In genomic region chr1:39397487-39397886, GRCh38 we compare ENCODE assay signal across 15 cellular contexts.
DNase-seq lines count a peak whose midpoint lies in the region; ATAC-seq and TF ChIP-seq lines count a peak whose summit lies in the region.
"Had no signal": no experiment of that assay in that cellular context is flagged by ENCODE, and none has a peak within 500 bp of the region (broad histone marks: within the 10 kb centered on the region; RNA-seq: fewer than 3 reads in every experiment).

No MANE protein-coding gene starts in this region.

- H3K4me1 ChIP-seq in ascending aorta (peaks cover 35 to 61% of the 10 kb centered on the region in 2 donors), mesenchymal stem cell (ENCODE audit: control insufficient read depth, insufficient read depth, low read depth, low read length) (peaks cover 21% of the 10 kb centered on the region), tibial artery (peaks cover 5 to 75% (median 51%) of the 10 kb centered on the region in 4 donors), upper lobe of right lung (peaks cover 73% of the 10 kb centered on the region), aorta (ENCODE audit: control insufficient read depth in 1 of 2, insufficient read depth in 2 of 2, low read length in 2 of 2) (peaks cover 9 to 12% of the 10 kb centered on the region in 2 donors)

- no peak overlapping the region for H3K4me3 Mint-ChIP-seq in activated naive CD4-positive, alpha-beta T cell treated with anti-CD3 and anti-CD28 coated beads, Interleukin-2, amount 10 ng/mL, durations not matched to agents 7 days and 5 days
- no peak overlapping the region for H3K4me3 Mint-ChIP-seq in activated naive CD4-positive, alpha-beta T cell treated with anti-CD3 and anti-CD28 coated beads for 36 hours
- H3K4me3 Mint-ChIP-seq: activated T-helper 1 cell treated with anti-CD3 and anti-CD28 coated beads, Interleukin-12 subunit alpha, Interleukin-12 subunit beta, Interleukin-2, Interleukin-4 antibody, amounts not matched to agents 30 ng/mL and 10 ng/mL and 1 ng/mL, durations not matched to agents 14 hours and 24 hours and 36 hours had no signal

- H3K27ac ChIP-seq in ascending aorta (peak overlapping the region; percentile 81 to 85), mesenchymal stem cell (ENCODE audit: low read length, poor library complexity, severe bottlenecking) (peak overlapping the region; percentile 97), tibial artery (peak overlapping the region; percentile 65 to 66), upper lobe of right lung (no peak overlapping the region), aorta (ENCODE audit: low read depth in 1 of 2, low read length in 2 of 2) (no peak overlapping the region)

- no peak overlapping the region for H3K18ac ChIP-seq in mesenchymal stem cell (ENCODE audit: low read depth in 1 of 2, low read length in 2 of 2)

- no peaks in the 10 kb centered on the region for H3K9me3 Mint-ChIP-seq in activated naive CD4-positive, alpha-beta T cell treated with anti-CD3 and anti-CD28 coated beads, Interleukin-2, amount 10 ng/mL, durations not matched to agents 7 days and 5 days
- no peaks in the 10 kb centered on the region for H3K9me3 Mint-ChIP-seq in activated naive CD4-positive, alpha-beta T cell treated with anti-CD3 and anti-CD28 coated beads for 36 hours
- H3K9me3 Mint-ChIP-seq: activated T-helper 1 cell treated with anti-CD3 and anti-CD28 coated beads, Interleukin-12 subunit alpha, Interleukin-12 subunit beta, Interleukin-2, Interleukin-4 antibody, amounts not matched to agents 30 ng/mL and 10 ng/mL and 1 ng/mL, durations not matched to agents 14 hours and 24 hours and 36 hours; naive thymus-derived CD8-positive, alpha-beta T cell had no signal

- H4K8ac ChIP-seq in mesenchymal stem cell (ENCODE audit: low read length): no peak overlapping the region

- no peak overlapping the region for H2AK5ac ChIP-seq in mesenchymal stem cell (ENCODE audit: low read length, severe bottlenecking)

- no peak overlapping the region for H3K23ac ChIP-seq in mesenchymal stem cell (ENCODE audit: low read length in 2 of 2)

- CTCF ChIA-PET in activated naive CD4-positive, alpha-beta T cell treated with anti-CD3 and anti-CD28 coated beads, Interleukin-2, amount 10 ng/mL, durations not matched to agents 7 days and 5 days (lab: Charles Lee): interaction anchor here (4.7 kb wide), 1 partner anchor 13 kb away, joined by 29 read pairs; no protein-coding TSS in a partner anchor
- CTCF ChIA-PET in activated naive CD4-positive, alpha-beta T cell treated with anti-CD3 and anti-CD28 coated beads for 36 hours (lab: Charles Lee): interaction anchor here (5.2 kb wide), 1 partner anchor 13 kb away, joined by 42 read pairs; no protein-coding TSS in a partner anchor

- no peak overlapping the region for H2BK120ac ChIP-seq in mesenchymal stem cell (ENCODE audit: low read depth, low read length)

- H3K4me3 ChIP-seq in ascending aorta (no peak overlapping the region), mesenchymal stem cell (ENCODE audit: insufficient read depth in 1 of 2, low read depth in 1 of 2, low read length in 2 of 2) (no peak overlapping the region), tibial artery (no peak overlapping the region), upper lobe of right lung (no peak overlapping the region), aorta (ENCODE audit: low read length in 2 of 2) (no peak overlapping the region)

- no peaks in the 10 kb centered on the region for H3K27me3 Mint-ChIP-seq in activated naive CD4-positive, alpha-beta T cell treated with anti-CD3 and anti-CD28 coated beads, Interleukin-2, amount 10 ng/mL, durations not matched to agents 7 days and 5 days
- H3K27me3 Mint-ChIP-seq in activated naive CD4-positive, alpha-beta T cell treated with anti-CD3 and anti-CD28 coated beads for 36 hours (ENCODE audit: low read depth): no peaks in the 10 kb centered on the region
- H3K27me3 Mint-ChIP-seq: naive thymus-derived CD8-positive, alpha-beta T cell had no signal

- H3K36me3 Mint-ChIP-seq in activated naive CD4-positive, alpha-beta T cell treated with anti-CD3 and anti-CD28 coated beads, Interleukin-2, amount 10 ng/mL, durations not matched to agents 7 days and 5 days: peaks cover 32% of the 10 kb centered on the region
- peaks cover 9% of the 10 kb centered on the region for H3K36me3 Mint-ChIP-seq in activated naive CD4-positive, alpha-beta T cell treated with anti-CD3 and anti-CD28 coated beads for 36 hours (ENCODE audit: low read depth)

- TF ChIP-seq CTCF in ascending aorta (IDR thresholded peaks at IDR 0.05): no peak
- no peak for TF ChIP-seq CTCF in tibial artery (IDR thresholded peaks at IDR 0.05)
- TF ChIP-seq CTCF in upper lobe of right lung (IDR thresholded peaks at IDR 0.05): no peak

- peak overlapping the region; percentile 2 for H3K27ac Mint-ChIP-seq in activated naive CD4-positive, alpha-beta T cell treated with anti-CD3 and anti-CD28 coated beads, Interleukin-2, amount 10 ng/mL, durations not matched to agents 7 days and 5 days
- H3K27ac Mint-ChIP-seq in activated naive CD4-positive, alpha-beta T cell treated with anti-CD3 and anti-CD28 coated beads for 36 hours: no peak overlapping the region

- H3K36me3 ChIP-seq in ascending aorta (peaks cover 0 to 4% of the 10 kb centered on the region in 2 donors), mesenchymal stem cell (ENCODE audit: control insufficient read depth in 1 of 2, insufficient read depth in 2 of 2, low read depth in 1 of 2, low read length in 2 of 2) (peaks cover 0 to 4% of the 10 kb centered on the region in 2 experiments), tibial artery (no peaks in the 10 kb centered on the region), upper lobe of right lung (peaks cover 17% of the 10 kb centered on the region), aorta (ENCODE audit: control insufficient read depth in 1 of 2, insufficient read depth in 2 of 2, low read length in 1 of 2) (no peaks in the 10 kb centered on the region)

- in situ Hi-C loops in G401 (cut with HindIII; ENCODE audit: low sequenced_read_pairs): no loop called here

- no peak overlapping the region for H3K4me2 ChIP-seq in mesenchymal stem cell (ENCODE audit: low read length, poor library complexity, severe bottlenecking)

- no peak overlapping the region for H4K91ac ChIP-seq in mesenchymal stem cell (ENCODE audit: low read length)

- H2BK12ac ChIP-seq in mesenchymal stem cell (ENCODE audit: low read length in 2 of 2): no peak overlapping the region

- no peak for DNase-seq in activated naive CD4-positive, alpha-beta T cell treated with anti-CD3 and anti-CD28 coated beads, Interleukin-2, amount 10 ng/mL, durations not matched to agents 7 days and 5 days
- DNase-seq in activated naive CD4-positive, alpha-beta T cell treated with anti-CD3 and anti-CD28 coated beads for 36 hours: no peak
- DNase-seq in ascending aorta (ENCODE audit: low spot score in 2 of 2) (no peak), mesenchymal stem cell (no peak), tibial artery (no peak), upper lobe of right lung (no peak), aorta (no peak), G401 (ENCODE audit: low spot score) (no peak)
- DNase-seq: activated CD4-positive, CD25-positive, alpha-beta regulatory T cell treated with anti-CD3 and anti-CD28 coated beads, Interleukin-2, amount 50 U/mL, for 72 hours; glutamatergic neuron; MV-4-11; naive thymus-derived CD8-positive, alpha-beta T cell; NK-92 treated with Interleukin-12 subunit alpha and Interleukin-12 subunit beta, amount 100 ng/mL, for 24 hours; small intestine had no signal

- peak overlapping the region; percentile 77 for H3K9ac ChIP-seq in mesenchymal stem cell (ENCODE audit: low read length)

- ATAC-seq in upper lobe of right lung: no peak
- no peak for ATAC-seq in aorta (ENCODE audit: low FRiP score)
- ATAC-seq: naive thymus-derived CD8-positive, alpha-beta T cell had no signal

- H3K79me1 ChIP-seq in mesenchymal stem cell (replicated peaks; ENCODE audit: low read length, poor library complexity, severe bottlenecking): no peaks in the 10 kb centered on the region

- no peak overlapping the region for H3K4ac ChIP-seq in mesenchymal stem cell (ENCODE audit: low read depth in 1 of 2, low read length in 2 of 2)

- intact Hi-C loops in activated naive CD4-positive, alpha-beta T cell treated with anti-CD3 and anti-CD28 coated beads for 36 hours (cut with micrococcal nuclease): loop anchor here (5.0 to 10.0 kb wide), 4 partner anchors 130 to 543 kb away; partner anchors contain the start of gene RRAGC
- intact Hi-C loops in ascending aorta (cut with DNase I) (no loop called here), tibial artery (cut with DNase I; ENCODE audit: low total_unique reads) (no loop called here), upper lobe of right lung (cut with DNase I) (no loop called here), aorta (cut with DNase I) (no loop called here)

- no peak overlapping the region for H3K14ac ChIP-seq in mesenchymal stem cell (ENCODE audit: low read length in 2 of 2)

- WGBS in mesenchymal stem cell: no CpG with 5 or more reads among the region's 5 CpGs
- WGBS in aorta, 2 donors: 80 to 82% methylated on average over 5 of the region's 5 CpGs

- no peaks in the 10 kb centered on the region for H3K9me3 ChIP-seq in ascending aorta
- no peaks in the 10 kb centered on the region for H3K9me3 ChIP-seq in mesenchymal stem cell (ENCODE audit: control insufficient read depth, low read length)
- no peaks in the 10 kb centered on the region for H3K9me3 ChIP-seq in tibial artery
- no peaks in the 10 kb centered on the region for H3K9me3 ChIP-seq in upper lobe of right lung
- no peaks in the 10 kb centered on the region for H3K9me3 ChIP-seq in aorta (ENCODE audit: control insufficient read depth, low read length)

- no peak overlapping the region for H2AFZ ChIP-seq in mesenchymal stem cell (ENCODE audit: low read depth, low read length)

- H2BK5ac ChIP-seq in mesenchymal stem cell (ENCODE audit: low read depth, low read length, poor library complexity, severe bottlenecking): no peak overlapping the region

- H2BK15ac ChIP-seq in mesenchymal stem cell (ENCODE audit: low read depth, poor library complexity, severe bottlenecking): no peak overlapping the region

- H3K27me3 ChIP-seq in ascending aorta (no peaks in the 10 kb centered on the region), mesenchymal stem cell (ENCODE audit: control insufficient read depth in 1 of 2, insufficient read depth in 1 of 2, low read length in 2 of 2) (no peaks in the 10 kb centered on the region), tibial artery (no peaks in the 10 kb centered on the region), upper lobe of right lung (no peaks in the 10 kb centered on the region), aorta (ENCODE audit: control insufficient read depth in 1 of 2, insufficient read depth in 2 of 2, low read length in 1 of 2) (no peaks in the 10 kb centered on the region)

- H3K4me1 Mint-ChIP-seq in activated naive CD4-positive, alpha-beta T cell treated with anti-CD3 and anti-CD28 coated beads, Interleukin-2, amount 10 ng/mL, durations not matched to agents 7 days and 5 days: peaks cover 67% of the 10 kb centered on the region
- peaks cover 71% of the 10 kb centered on the region for H3K4me1 Mint-ChIP-seq in activated naive CD4-positive, alpha-beta T cell treated with anti-CD3 and anti-CD28 coated beads for 36 hours (ENCODE audit: low read depth)

Comparison
In these comparisons a context has a peak if more than half of its experiments do, and no peak if none do; other contexts are left out.
1. H3K27ac ChIP-seq: peak in ascending aorta (2 of 2), mesenchymal stem cell (single experiment) and tibial artery (2 of 2); none in upper lobe of right lung (single experiment) and aorta (0 of 2).